3 cellular contexts compared by ENCODE assay signal in genomic region chrX:81110286-81110685, GRCh38.
TF ChIP-seq lines count a peak whose summit lies in the region.

No MANE protein-coding gene starts in this region.

TF ChIP-seq in A549, 52 proteins besides CTCF, POLR2A, EP300 and RAD21 (continued from another document):
- no peak for TF ChIP-seq FOXS1 (CRISPR knock-in tag; IDR thresholded peaks at IDR 0.05)

TF ChIP-seq in IMR-90, 13 proteins besides CTCF, POLR2A, EP300 and RAD21 (continued from another document):
- peak; percentile 67 for TF ChIP-seq MAFK (IDR thresholded peaks at IDR 0.05; ENCODE audit: low read depth, low read length)

TF ChIP-seq in K562, 482 proteins besides CTCF, POLR2A, EP300 and RAD21 (continued from another document):
- no peak for TF ChIP-seq GTF2B (IDR thresholded peaks at IDR 0.05; ENCODE audit: extremely low read depth, insufficient read length)
